ENCODE assay signal across 1 cellular context in the genomic region with DNA sequence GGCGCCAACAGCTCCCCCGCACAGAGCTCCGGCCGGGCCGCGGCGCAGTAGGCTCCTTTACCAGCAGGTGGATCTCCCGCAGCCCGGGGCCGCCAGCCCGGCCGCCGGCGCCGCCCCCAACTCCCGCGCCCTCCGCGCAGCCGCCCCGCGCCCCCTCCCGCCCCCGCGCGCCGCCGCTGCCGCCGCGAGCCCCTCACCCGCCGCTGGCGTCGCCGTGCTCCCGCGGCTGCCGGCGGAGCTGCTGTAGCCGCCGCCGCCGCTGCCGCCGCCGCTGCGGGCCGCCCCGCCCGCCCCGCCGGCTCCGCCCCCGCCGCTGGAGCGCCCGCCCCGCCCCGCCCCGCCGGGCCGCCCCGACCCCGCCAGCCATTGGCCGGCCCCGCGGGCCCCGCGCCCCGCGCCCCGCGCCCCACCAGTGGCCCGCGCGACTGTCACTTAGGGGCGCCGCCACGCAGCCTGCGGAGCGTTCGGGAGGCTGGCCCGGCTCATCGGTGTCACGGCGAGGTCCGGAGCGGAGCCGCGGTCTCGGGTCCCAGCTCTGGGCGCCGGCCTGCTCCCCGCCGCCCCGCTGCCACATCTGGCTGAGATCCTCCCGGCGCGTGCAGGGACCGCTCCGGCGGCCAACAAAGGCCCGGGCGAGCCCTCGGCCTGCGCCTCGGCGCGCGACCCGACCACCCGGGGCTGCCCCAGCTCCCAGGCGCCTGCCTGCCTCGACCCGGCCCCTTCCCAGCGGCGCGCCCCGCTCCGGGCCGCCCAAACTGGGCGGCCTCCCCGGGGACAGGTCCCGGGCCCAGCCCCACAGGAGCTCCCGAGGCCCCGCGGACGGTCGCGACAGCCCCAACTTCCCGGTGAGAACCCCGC.
TF ChIP-seq lines count a peak whose summit lies in the region.

A gene (minus strand): TSS at position 282 of the 858 bp plus-strand sequence. CDS start 4,800 bp downstream, outside the sequence.

TF ChIP-seq in HepG2, 621 proteins besides CTCF, POLR2A, EP300 and RAD21 (continued from another document and continues in another):
- TF ChIP-seq, protein P1, sequence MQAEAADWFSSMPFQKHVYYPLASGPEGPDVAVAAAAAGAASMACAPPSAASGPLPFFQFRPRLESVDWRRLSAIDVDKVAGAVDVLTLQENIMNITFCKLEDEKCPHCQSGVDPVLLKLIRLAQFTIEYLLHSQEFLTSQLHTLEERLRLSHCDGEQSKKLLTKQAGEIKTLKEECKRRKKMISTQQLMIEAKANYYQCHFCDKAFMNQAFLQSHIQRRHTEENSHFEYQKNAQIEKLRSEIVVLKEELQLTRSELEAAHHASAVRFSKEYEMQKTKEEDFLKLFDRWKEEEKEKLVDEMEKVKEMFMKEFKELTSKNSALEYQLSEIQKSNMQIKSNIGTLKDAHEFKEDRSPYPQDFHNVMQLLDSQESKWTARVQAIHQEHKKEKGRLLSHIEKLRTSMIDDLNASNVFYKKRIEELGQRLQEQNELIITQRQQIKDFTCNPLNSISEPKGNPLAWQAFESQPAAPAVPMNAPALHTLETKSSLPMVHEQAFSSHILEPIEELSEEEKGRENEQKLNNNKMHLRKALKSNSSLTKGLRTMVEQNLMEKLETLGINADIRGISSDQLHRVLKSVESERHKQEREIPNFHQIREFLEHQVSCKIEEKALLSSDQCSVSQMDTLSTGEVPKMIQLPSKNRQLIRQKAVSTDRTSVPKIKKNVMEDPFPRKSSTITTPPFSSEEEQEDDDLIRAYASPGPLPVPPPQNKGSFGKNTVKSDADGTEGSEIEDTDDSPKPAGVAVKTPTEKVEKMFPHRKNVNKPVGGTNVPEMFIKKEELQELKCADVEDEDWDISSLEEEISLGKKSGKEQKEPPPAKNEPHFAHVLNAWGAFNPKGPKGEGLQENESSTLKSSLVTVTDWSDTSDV (CRISPR knock-in tag; IDR thresholded peaks at IDR 0.05): no peak
- TF ChIP-seq, protein P2, sequence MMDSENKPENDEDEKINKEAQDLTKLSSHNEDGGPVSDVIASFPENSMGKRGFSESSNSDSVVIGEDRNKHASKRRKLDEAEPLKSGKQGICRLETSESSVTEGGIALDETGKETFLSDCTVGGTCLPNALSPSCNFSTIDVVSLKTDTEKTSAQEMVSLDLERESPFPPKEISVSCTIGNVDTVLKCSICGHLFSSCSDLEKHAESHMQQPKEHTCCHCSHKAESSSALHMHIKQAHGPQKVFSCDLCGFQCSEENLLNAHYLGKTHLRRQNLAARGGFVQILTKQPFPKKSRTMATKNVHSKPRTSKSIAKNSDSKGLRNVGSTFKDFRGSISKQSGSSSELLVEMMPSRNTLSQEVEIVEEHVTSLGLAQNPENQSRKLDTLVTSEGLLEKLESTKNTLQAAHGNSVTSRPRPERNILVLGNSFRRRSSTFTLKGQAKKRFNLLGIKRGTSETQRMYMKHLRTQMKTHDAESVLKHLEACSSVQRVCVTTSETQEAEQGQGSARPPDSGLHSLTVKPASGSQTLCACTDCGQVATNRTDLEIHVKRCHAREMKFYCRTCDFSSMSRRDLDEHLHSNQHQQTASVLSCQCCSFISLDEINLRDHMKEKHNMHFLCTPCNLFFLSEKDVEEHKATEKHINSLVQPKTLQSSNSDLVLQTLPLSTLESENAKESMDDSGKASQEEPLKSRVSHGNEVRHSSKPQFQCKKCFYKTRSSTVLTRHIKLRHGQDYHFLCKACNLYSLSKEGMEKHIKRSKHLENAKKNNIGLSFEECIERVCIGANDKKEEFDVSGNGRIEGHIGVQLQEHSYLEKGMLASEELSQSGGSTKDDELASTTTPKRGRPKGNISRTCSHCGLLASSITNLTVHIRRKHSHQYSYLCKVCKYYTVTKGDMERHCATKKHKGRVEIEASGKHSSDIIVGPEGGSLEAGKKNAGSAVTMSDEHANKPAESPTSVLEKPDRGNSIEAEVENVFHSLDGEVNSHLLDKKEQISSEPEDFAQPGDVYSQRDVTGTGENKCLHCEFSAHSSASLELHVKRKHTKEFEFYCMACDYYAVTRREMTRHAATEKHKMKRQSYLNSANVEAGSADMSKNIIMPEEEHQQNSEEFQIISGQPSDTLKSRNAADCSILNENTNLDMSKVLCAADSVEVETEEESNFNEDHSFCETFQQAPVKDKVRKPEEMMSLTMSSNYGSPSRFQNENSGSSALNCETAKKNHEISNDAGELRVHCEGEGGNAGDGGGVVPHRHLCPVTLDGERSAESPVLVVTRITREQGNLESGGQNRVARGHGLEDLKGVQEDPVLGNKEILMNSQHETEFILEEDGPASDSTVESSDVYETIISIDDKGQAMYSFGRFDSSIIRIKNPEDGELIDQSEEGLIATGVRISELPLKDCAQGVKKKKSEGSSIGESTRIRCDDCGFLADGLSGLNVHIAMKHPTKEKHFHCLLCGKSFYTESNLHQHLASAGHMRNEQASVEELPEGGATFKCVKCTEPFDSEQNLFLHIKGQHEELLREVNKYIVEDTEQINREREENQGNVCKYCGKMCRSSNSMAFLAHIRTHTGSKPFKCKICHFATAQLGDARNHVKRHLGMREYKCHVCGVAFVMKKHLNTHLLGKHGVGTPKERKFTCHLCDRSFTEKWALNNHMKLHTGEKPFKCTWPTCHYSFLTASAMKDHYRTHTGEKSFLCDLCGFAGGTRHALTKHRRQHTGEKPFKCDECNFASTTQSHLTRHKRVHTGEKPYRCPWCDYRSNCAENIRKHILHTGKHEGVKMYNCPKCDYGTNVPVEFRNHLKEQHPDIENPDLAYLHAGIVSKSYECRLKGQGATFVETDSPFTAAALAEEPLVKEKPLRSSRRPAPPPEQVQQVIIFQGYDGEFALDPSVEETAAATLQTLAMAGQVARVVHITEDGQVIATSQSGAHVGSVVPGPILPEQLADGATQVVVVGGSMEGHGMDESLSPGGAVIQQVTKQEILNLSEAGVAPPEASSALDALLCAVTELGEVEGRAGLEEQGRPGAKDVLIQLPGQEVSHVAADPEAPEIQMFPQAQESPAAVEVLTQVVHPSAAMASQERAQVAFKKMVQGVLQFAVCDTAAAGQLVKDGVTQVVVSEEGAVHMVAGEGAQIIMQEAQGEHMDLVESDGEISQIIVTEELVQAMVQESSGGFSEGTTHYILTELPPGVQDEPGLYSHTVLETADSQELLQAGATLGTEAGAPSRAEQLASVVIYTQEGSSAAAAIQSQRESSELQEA (CRISPR knock-in tag; IDR thresholded peaks at IDR 0.05; ENCODE audit: not compliant biosample characterization): no peak
- peak; percentile 48 for TF ChIP-seq MED1 (CRISPR knock-in tag; IDR thresholded peaks at IDR 0.05)
- no peak for TF ChIP-seq NR2F6 (IDR thresholded peaks at IDR 0.05)
- TF ChIP-seq NR2F6 (CRISPR knock-in tag; IDR thresholded peaks at IDR 0.05): peak; percentile 7; the same call in 1 of the 2 replicates
- TF ChIP-seq ZNF766 (CRISPR knock-in tag; IDR thresholded peaks at IDR 0.05; ENCODE audit: borderline replicate concordance): peak; percentile 73; the same call in 1 of the 2 replicates
- no peak for TF ChIP-seq CCAR2 (optimal IDR thresholded peaks at IDR 0.05; ENCODE audit: low read depth, low read length)
- TF ChIP-seq ZNF773 (CRISPR knock-in tag; IDR thresholded peaks at IDR 0.05; ENCODE audit: borderline replicate concordance): peak; percentile 72; the same call in 1 of the 2 replicates
- TF ChIP-seq GTF2F1 (IDR thresholded peaks at IDR 0.05; ENCODE audit: low read length): no peak
- TF ChIP-seq, protein P3, sequence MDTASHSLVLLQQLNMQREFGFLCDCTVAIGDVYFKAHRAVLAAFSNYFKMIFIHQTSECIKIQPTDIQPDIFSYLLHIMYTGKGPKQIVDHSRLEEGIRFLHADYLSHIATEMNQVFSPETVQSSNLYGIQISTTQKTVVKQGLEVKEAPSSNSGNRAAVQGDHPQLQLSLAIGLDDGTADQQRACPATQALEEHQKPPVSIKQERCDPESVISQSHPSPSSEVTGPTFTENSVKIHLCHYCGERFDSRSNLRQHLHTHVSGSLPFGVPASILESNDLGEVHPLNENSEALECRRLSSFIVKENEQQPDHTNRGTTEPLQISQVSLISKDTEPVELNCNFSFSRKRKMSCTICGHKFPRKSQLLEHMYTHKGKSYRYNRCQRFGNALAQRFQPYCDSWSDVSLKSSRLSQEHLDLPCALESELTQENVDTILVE (CRISPR knock-in tag; IDR thresholded peaks at IDR 0.05): no peak
- 0 out of 2 replicates have a peak, but pooled peaks have one; percentile 36 for TF ChIP-seq RELA (CRISPR knock-in tag; IDR thresholded peaks at IDR 0.05)
- TF ChIP-seq ZNF720 (CRISPR knock-in tag; IDR thresholded peaks at IDR 0.05): no peak
- peak; percentile 38; the same call in 1 of the 2 replicates for TF ChIP-seq ELF3 (CRISPR knock-in tag; IDR thresholded peaks at IDR 0.05)
- TF ChIP-seq ZNF776 (CRISPR knock-in tag; IDR thresholded peaks at IDR 0.05): peak; percentile 90; the same call in 1 of the 2 replicates
- no peak for TF ChIP-seq CBX1 (IDR thresholded peaks at IDR 0.05; ENCODE audit: low read depth)
- peak; percentile 58; the same call in 1 of the 2 replicates for TF ChIP-seq ZNF724P (CRISPR knock-in tag; IDR thresholded peaks at IDR 0.05; ENCODE audit: borderline replicate concordance)
- no peak; the same call in 1 of the 2 replicates for TF ChIP-seq ZNF205 (CRISPR knock-in tag; IDR thresholded peaks at IDR 0.05)
- peak; percentile 89 for TF ChIP-seq ZFX (CRISPR knock-in tag; IDR thresholded peaks at IDR 0.05; ENCODE audit: low read depth)
- TF ChIP-seq, protein P4, sequence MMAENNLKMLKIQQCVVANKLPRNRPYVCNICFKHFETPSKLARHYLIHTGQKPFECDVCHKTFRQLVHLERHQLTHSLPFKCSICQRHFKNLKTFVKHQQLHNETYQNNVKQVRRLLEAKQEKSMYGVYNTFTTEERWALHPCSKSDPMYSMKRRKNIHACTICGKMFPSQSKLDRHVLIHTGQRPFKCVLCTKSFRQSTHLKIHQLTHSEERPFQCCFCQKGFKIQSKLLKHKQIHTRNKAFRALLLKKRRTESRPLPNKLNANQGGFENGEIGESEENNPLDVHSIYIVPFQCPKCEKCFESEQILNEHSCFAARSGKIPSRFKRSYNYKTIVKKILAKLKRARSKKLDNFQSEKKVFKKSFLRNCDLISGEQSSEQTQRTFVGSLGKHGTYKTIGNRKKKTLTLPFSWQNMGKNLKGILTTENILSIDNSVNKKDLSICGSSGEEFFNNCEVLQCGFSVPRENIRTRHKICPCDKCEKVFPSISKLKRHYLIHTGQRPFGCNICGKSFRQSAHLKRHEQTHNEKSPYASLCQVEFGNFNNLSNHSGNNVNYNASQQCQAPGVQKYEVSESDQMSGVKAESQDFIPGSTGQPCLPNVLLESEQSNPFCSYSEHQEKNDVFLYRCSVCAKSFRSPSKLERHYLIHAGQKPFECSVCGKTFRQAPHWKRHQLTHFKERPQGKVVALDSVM (CRISPR knock-in tag; IDR thresholded peaks at IDR 0.05): peak; percentile 53; the same call in 1 of the 2 replicates
- TF ChIP-seq ZNF792 (CRISPR knock-in tag; IDR thresholded peaks at IDR 0.05): no peak
- no peak for TF ChIP-seq ZNF614 (CRISPR knock-in tag; IDR thresholded peaks at IDR 0.05; ENCODE audit: borderline replicate concordance)
- TF ChIP-seq ZNF670 (CRISPR knock-in tag; IDR thresholded peaks at IDR 0.05; ENCODE audit: borderline replicate concordance): no peak
- TF ChIP-seq, protein P5, sequence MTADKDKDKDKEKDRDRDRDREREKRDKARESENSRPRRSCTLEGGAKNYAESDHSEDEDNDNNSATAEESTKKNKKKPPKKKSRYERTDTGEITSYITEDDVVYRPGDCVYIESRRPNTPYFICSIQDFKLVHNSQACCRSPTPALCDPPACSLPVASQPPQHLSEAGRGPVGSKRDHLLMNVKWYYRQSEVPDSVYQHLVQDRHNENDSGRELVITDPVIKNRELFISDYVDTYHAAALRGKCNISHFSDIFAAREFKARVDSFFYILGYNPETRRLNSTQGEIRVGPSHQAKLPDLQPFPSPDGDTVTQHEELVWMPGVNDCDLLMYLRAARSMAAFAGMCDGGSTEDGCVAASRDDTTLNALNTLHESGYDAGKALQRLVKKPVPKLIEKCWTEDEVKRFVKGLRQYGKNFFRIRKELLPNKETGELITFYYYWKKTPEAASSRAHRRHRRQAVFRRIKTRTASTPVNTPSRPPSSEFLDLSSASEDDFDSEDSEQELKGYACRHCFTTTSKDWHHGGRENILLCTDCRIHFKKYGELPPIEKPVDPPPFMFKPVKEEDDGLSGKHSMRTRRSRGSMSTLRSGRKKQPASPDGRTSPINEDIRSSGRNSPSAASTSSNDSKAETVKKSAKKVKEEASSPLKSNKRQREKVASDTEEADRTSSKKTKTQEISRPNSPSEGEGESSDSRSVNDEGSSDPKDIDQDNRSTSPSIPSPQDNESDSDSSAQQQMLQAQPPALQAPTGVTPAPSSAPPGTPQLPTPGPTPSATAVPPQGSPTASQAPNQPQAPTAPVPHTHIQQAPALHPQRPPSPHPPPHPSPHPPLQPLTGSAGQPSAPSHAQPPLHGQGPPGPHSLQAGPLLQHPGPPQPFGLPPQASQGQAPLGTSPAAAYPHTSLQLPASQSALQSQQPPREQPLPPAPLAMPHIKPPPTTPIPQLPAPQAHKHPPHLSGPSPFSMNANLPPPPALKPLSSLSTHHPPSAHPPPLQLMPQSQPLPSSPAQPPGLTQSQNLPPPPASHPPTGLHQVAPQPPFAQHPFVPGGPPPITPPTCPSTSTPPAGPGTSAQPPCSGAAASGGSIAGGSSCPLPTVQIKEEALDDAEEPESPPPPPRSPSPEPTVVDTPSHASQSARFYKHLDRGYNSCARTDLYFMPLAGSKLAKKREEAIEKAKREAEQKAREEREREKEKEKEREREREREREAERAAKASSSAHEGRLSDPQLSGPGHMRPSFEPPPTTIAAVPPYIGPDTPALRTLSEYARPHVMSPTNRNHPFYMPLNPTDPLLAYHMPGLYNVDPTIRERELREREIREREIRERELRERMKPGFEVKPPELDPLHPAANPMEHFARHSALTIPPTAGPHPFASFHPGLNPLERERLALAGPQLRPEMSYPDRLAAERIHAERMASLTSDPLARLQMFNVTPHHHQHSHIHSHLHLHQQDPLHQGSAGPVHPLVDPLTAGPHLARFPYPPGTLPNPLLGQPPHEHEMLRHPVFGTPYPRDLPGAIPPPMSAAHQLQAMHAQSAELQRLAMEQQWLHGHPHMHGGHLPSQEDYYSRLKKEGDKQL (CRISPR knock-in tag; IDR thresholded peaks at IDR 0.05; ENCODE audit: low read depth): no peak
- TF ChIP-seq, protein P6, sequence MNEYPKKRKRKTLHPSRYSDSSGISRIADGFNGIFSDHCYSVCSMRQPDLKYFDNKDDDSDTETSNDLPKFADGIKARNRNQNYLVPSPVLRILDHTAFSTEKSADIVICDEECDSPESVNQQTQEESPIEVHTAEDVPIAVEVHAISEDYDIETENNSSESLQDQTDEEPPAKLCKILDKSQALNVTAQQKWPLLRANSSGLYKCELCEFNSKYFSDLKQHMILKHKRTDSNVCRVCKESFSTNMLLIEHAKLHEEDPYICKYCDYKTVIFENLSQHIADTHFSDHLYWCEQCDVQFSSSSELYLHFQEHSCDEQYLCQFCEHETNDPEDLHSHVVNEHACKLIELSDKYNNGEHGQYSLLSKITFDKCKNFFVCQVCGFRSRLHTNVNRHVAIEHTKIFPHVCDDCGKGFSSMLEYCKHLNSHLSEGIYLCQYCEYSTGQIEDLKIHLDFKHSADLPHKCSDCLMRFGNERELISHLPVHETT (CRISPR knock-in tag; conservative IDR thresholded peaks at IDR 0.05): peak; percentile 67; the same call in 1 of the 2 replicates
- TF ChIP-seq SRY (CRISPR knock-in tag; IDR thresholded peaks at IDR 0.05): peak; percentile 91
- TF ChIP-seq KAT2B (IDR thresholded peaks at IDR 0.05; ENCODE audit: borderline replicate concordance, low read depth, low read length): no peak
- no peak for TF ChIP-seq ZNF577 (CRISPR knock-in tag; IDR thresholded peaks at IDR 0.05; ENCODE audit: borderline replicate concordance, low read depth)
- no peak for TF ChIP-seq ZNF550 (CRISPR knock-in tag; IDR thresholded peaks at IDR 0.05; ENCODE audit: borderline replicate concordance)
- no peak for TF ChIP-seq SP1 (IDR thresholded peaks at IDR 0.05)
- TF ChIP-seq SP1 (CRISPR knock-in tag; IDR thresholded peaks at IDR 0.05): 0 out of 2 replicates have a peak, but pooled peaks have one; percentile 34
- TF ChIP-seq PAWR (CRISPR knock-in tag; IDR thresholded peaks at IDR 0.05; ENCODE audit: borderline replicate concordance): no peak
- no peak; the same call in 1 of the 2 replicates for TF ChIP-seq ARHGAP35 (CRISPR knock-in tag; IDR thresholded peaks at IDR 0.05; ENCODE audit: borderline replicate concordance)
- no peak for TF ChIP-seq FOXP1 (IDR thresholded peaks at IDR 0.05)
- no peak for TF ChIP-seq FOXP1 (CRISPR knock-in tag; IDR thresholded peaks at IDR 0.05)
